ENCODE assay signal across 8 cellular contexts in the genomic region with DNA sequence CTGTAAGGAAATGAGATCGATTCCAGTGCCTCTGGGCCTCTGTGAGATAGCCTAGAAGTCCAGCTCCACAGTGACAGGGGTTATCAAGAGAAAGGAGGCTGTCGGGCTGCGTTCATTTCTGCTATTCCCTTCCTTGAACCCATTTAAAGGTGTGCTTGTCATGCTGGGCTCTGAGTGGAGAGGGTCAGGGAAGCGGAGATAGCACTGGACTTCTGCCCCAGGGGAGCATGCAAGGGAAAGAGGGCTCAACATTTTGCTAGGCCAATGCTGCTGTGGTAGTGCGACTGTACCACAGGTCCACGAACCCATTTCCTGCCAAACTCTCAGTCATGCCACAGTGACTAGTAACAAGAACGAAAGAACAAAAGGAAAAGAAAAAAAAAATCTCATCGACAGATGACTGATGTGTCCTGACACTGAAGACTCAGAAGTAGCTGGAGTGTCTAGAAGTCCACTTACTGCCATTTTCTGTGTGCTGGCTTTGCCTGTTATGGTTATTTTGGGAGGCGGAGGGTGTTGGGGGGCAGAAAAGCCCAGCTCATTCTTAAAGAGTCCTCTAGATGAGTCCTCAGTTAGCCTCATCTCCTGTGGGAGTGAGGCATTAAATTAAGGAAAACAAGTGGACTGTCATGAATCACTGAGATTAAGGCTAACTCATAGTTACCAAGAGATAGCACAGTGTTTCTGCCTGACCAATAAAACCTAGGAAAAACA. TPM values are rescaled to one million over a fixed set of nuclear protein-coding genes. Genes with fewer than 3 reads are reported as not detected.
A peak's percentile ranks its signal among the peaks of the same experiment; 100 is the strongest.
DNase-seq lines count a peak whose midpoint lies in the region; ATAC-seq and TF ChIP-seq lines count a peak whose summit lies in the region.

No MANE protein-coding gene starts in this region.

- DNase-seq in EL (peak; percentile 48), fibroblast of mammary gland (ENCODE audit: low read depth) (peak; percentile 27), hippocampal formation (lab: John Stamatoyannopoulos, UW) (no peak), GM10248 (ENCODE audit: extremely low spot score) (no peak), BE2C (no peak)
- DNase-seq in activated CD4-positive, alpha-beta T cell treated with anti-CD3 and anti-CD28 coated beads for 48 hours = peak; percentile 58
- peak; percentile 27 to 35 for DNase-seq in stimulated activated CD8-positive, alpha-beta memory T cell treated with anti-CD3 and anti-CD28 coated beads, Interleukin-7, amount 100 ng/mL, for 4 hours (ENCODE audit: low read depth in 2 of 2)

- no peak for TF ChIP-seq CTCF in fibroblast of mammary gland (conservative IDR thresholded peaks at IDR 0.05; ENCODE audit: control insufficient read depth, insufficient read depth, low read depth, low read length)
- TF ChIP-seq CTCF in GM10248 (IDR thresholded peaks at IDR 0.05; ENCODE audit: control extremely low read depth, extremely low read depth, low read depth, missing control alignments) = no peak
- TF ChIP-seq CTCF in BE2C (IDR thresholded peaks at IDR 0.05; ENCODE audit: low read depth, low read length) = no peak

- no peaks in the 10 kb centered on the region for H3K4me1 ChIP-seq in BE2C

- no peaks in the 10 kb centered on the region for H3K36me3 ChIP-seq in BE2C

- CTCF ChIA-PET in GM10248 (lab: Yijun Ruan, JAX) = interaction anchor here (1.4 to 2.0 kb wide), 2 partner anchors 53 to 89 kb away, joined by 3 to 4 read pairs; no protein-coding TSS in a partner anchor

- H3K27me3 ChIP-seq in BE2C = no peaks in the 10 kb centered on the region

- no peak overlapping the region for H3K4me3 ChIP-seq in fibroblast of mammary gland (ENCODE audit: control insufficient read depth, low read depth, low read length)
- H3K4me3 ChIP-seq in BE2C (ENCODE audit: low read depth, low read length) = no peak overlapping the region

- POLR2A ChIA-PET in GM10248 (lab: Yijun Ruan, JAX) = no interaction called here

- ATAC-seq in HG02623 (IDR thresholded peaks at IDR 0.05; ENCODE audit: unreplicated experiment) = peak; percentile 68

- H3K9me3 ChIP-seq in BE2C = no peaks in the 10 kb centered on the region

RNA-seq across cellular contexts. Expression of gene NEDD9, which starts 8.1 kb away (rescaled TPM):
- 0.17 TPM for polyA plus RNA-seq in BE2C (2012; ENCODE audit: insufficient read depth, insufficient read length, low read depth)

Comparison
In these comparisons a context has a peak if more than half of its experiments do, and no peak if none do; other contexts are left out.
1. DNase-seq: peak in EL (single experiment), activated CD4-positive, alpha-beta T cell treated with anti-CD3 and anti-CD28 coated beads for 48 hours (single experiment), fibroblast of mammary gland (single experiment) and stimulated activated CD8-positive, alpha-beta memory T cell treated with anti-CD3 and anti-CD28 coated beads, Interleukin-7, amount 100 ng/mL, for 4 hours (2 of 2); none in hippocampal formation (0 of 2), GM10248 (single experiment) and BE2C (single experiment).